30 cellular contexts compared by ENCODE assay signal in genomic region chr20:45325367-45325766, GRCh38. TPM values are rescaled to one million over a fixed set of nuclear protein-coding genes. Genes with fewer than 3 reads are reported as not detected.
A peak's percentile ranks its signal among the peaks of the same experiment; 100 is the strongest.
DNase-seq lines count a peak whose midpoint lies in the region; ATAC-seq and TF ChIP-seq lines count a peak whose summit lies in the region.
"Had no signal": no experiment of that assay in that cellular context is flagged by ENCODE, and none has a peak within 500 bp of the region (broad histone marks: within the 10 kb centered on the region; RNA-seq: fewer than 3 reads in every experiment).

No MANE protein-coding gene starts in this region.

- TF ChIP-seq CTCF in AG04450 (IDR thresholded peaks at IDR 0.05; ENCODE audit: low read depth, low read length) (no peak), HFFc6 (IDR thresholded peaks at IDR 0.05) (no peak), glutamatergic neuron (IDR thresholded peaks at IDR 0.05; ENCODE audit: partially characterized antibody, unreplicated experiment) (no peak), osteoblast (IDR thresholded peaks at IDR 0.05; ENCODE audit: extremely low read depth, low read depth, low read length) (no peak), prostate gland (IDR thresholded peaks at IDR 0.05) (no peak)

- no peak overlapping the region for H2AFZ ChIP-seq in osteoblast (ENCODE audit: low read length)

- no peak overlapping the region for H3K4me3 ChIP-seq in AG04450 (ENCODE audit: low read depth, low read length)
- no peak overlapping the region for H3K4me3 ChIP-seq in osteoblast (ENCODE audit: insufficient read depth, low read length)
- no peak overlapping the region for H3K4me3 ChIP-seq in MG63
- no peak overlapping the region for H3K4me3 ChIP-seq in prostate gland
- H3K4me3 ChIP-seq: breast epithelium, colonic mucosa, heart left ventricle, lung, thoracic aorta had no signal

- CTCF ChIA-PET in AG04450 (lab: Charles Lee) = interaction anchor here (0.8 to 3.0 kb wide), 7 partner anchors 10 to 446 kb away, joined by 3 to 28 read pairs (median 4); no protein-coding TSS in a partner anchor
- CTCF ChIA-PET in HEK293T (lab: Yijun Ruan, JAX) = no interaction called here

- no peak for ATAC-seq in activated naive CD8-positive, alpha-beta T cell treated with anti-CD3 and anti-CD28 coated beads, Interleukin-2, amount 50 U/mL, for 24 hours
- ATAC-seq: Panc1; stimulated activated naive CD8-positive, alpha-beta T cell treated with anti-CD3 and anti-CD28 coated beads, Interleukin-15, Interleukin-2, amounts not matched to agents 100 U/mL and 50 U/mL, for 24 hours had no signal

- POLR2A ChIA-PET in AG04450 (lab: Yijun Ruan, JAX) (no interaction called here), HEK293T (lab: Yijun Ruan, JAX) (no interaction called here)

- H3K36me3 Mint-ChIP-seq in HFFc6 (ENCODE audit: low read depth) (peaks cover 7% of the 10 kb centered on the region), glutamatergic neuron (ENCODE audit: unreplicated experiment) (no peaks in the 10 kb centered on the region)
- peaks cover 26% of the 10 kb centered on the region for H3K36me3 Mint-ChIP-seq in activated naive CD8-positive, alpha-beta T cell treated with anti-CD3 and anti-CD28 coated beads, Interleukin-2, amount 50 U/mL, for 24 hours (ENCODE audit: low read depth)
- H3K36me3 Mint-ChIP-seq: activated naive CD4-positive, alpha-beta T cell treated with anti-CD3 and anti-CD28 coated beads, Interleukin-2, amount 10 ng/mL, durations not matched to agents 7 days and 5 days had no signal

- H3K9me3 Mint-ChIP-seq in HFFc6 = no peaks in the 10 kb centered on the region
- peaks cover 1% of the 10 kb centered on the region for H3K9me3 Mint-ChIP-seq in glutamatergic neuron (ENCODE audit: unreplicated experiment)
- H3K9me3 Mint-ChIP-seq in activated naive CD8-positive, alpha-beta T cell treated with anti-CD3 and anti-CD28 coated beads, Interleukin-2, amount 50 U/mL, for 24 hours = no peaks in the 10 kb centered on the region
- H3K9me3 Mint-ChIP-seq: activated naive CD4-positive, alpha-beta T cell treated with anti-CD3 and anti-CD28 coated beads, Interleukin-2, amount 10 ng/mL, durations not matched to agents 7 days and 5 days had no signal

- no peaks in the 10 kb centered on the region for H3K4me1 ChIP-seq in osteoblast (ENCODE audit: insufficient read depth, low read length)
- H3K4me1 ChIP-seq in prostate gland (replicated peaks) = no peaks in the 10 kb centered on the region
- H3K4me1 ChIP-seq: breast epithelium had no signal

- WGBS in prostate gland = 54% methylated on average over 6 of the region's 6 CpGs

- DNase-seq in AG04450 (ENCODE audit: low read depth, low spot score) = no peak
- DNase-seq in HFFc6 = no peak
- peak; percentile 56 for DNase-seq in glutamatergic neuron
- DNase-seq in osteoblast (ENCODE audit: insufficient read length, low spot score, missing footprints) = peak; percentile 25
- no peak for DNase-seq in activated naive CD8-positive, alpha-beta T cell treated with anti-CD3 and anti-CD28 coated beads, Interleukin-2, amount 50 U/mL, for 24 hours
- no peak for DNase-seq in MG63
- no peak for DNase-seq in HEK293T (ENCODE audit: extremely low spot score)
- DNase-seq in prostate gland (ENCODE audit: low spot score) = no peak
- DNase-seq: activated CD4-positive, alpha-beta T cell treated with anti-CD3 and anti-CD28 coated beads, Interleukin-2, amount 50 U/mL, for 4 hours; activated naive CD4-positive, alpha-beta T cell treated with anti-CD3 and anti-CD28 coated beads, Interleukin-2, amount 10 ng/mL, durations not matched to agents 7 days and 5 days; BE2C; colonic mucosa; effector CD8-positive, alpha-beta T cell; erythroblast; heart left ventricle; NCI-H146; NCI-H2107; NCI-H524 treated with DMSO at 0.1 percent for 48 hours; stimulated activated naive CD8-positive, alpha-beta T cell treated with anti-CD3 and anti-CD28 coated beads, Interleukin-15, Interleukin-2, amounts not matched to agents 100 U/mL and 50 U/mL, for 24 hours; SW 1271; T1000 had no signal

- intact Hi-C loops in prostate gland (cut with DNase I) = no loop called here

- no peaks in the 10 kb centered on the region for H3K9me3 ChIP-seq in AG04450 (ENCODE audit: control insufficient read depth, insufficient read depth, low read length)
- no peaks in the 10 kb centered on the region for H3K9me3 ChIP-seq in osteoblast (ENCODE audit: low read depth, low read length)
- H3K9me3 ChIP-seq in MG63 = no peaks in the 10 kb centered on the region
- H3K9me3 ChIP-seq in prostate gland = no peaks in the 10 kb centered on the region
- H3K9me3 ChIP-seq: BE2C, breast epithelium, colonic mucosa, heart left ventricle, neutrophil, thoracic aorta had no signal

- H3K27ac Mint-ChIP-seq in HFFc6 (peak overlapping the region; percentile 29; the same call in 1 of the 2 replicates), glutamatergic neuron (ENCODE audit: unreplicated experiment) (peak overlapping the region; percentile 55)
- no peak overlapping the region for H3K27ac Mint-ChIP-seq in activated naive CD8-positive, alpha-beta T cell treated with anti-CD3 and anti-CD28 coated beads, Interleukin-2, amount 50 U/mL, for 24 hours
- H3K27ac Mint-ChIP-seq: activated naive CD4-positive, alpha-beta T cell treated with anti-CD3 and anti-CD28 coated beads, Interleukin-2, amount 10 ng/mL, durations not matched to agents 7 days and 5 days had no signal

- H3K79me2 ChIP-seq in osteoblast (ENCODE audit: insufficient read depth, low read length) = peaks cover 23% of the 10 kb centered on the region

- H3K36me3 ChIP-seq in osteoblast (ENCODE audit: insufficient read depth, low read length) (peaks cover 57% of the 10 kb centered on the region), MG63 (peaks cover 57% of the 10 kb centered on the region), prostate gland (peaks cover 0 to 6% of the 10 kb centered on the region in 2 donors)
- H3K36me3 ChIP-seq: BE2C, breast epithelium, neutrophil had no signal

- TF ChIP-seq POLR2A in prostate gland (IDR thresholded peaks at IDR 0.05) = no peak

- H3K27ac ChIP-seq in AG04450 (ENCODE audit: low read depth, low read length) = peak overlapping the region; percentile 11
- no peak overlapping the region for H3K27ac ChIP-seq in osteoblast (ENCODE audit: low read depth, low read length)
- H3K27ac ChIP-seq in prostate gland = no peak overlapping the region
- H3K27ac ChIP-seq: colonic mucosa, HL-60, neutrophil, thoracic aorta had no signal

- H3K4me3 Mint-ChIP-seq in HFFc6 (no peak overlapping the region), glutamatergic neuron (ENCODE audit: unreplicated experiment) (peak overlapping the region; percentile 11)
- H3K4me3 Mint-ChIP-seq in activated naive CD8-positive, alpha-beta T cell treated with anti-CD3 and anti-CD28 coated beads, Interleukin-2, amount 50 U/mL, for 24 hours = no peak overlapping the region
- H3K4me3 Mint-ChIP-seq: activated naive CD4-positive, alpha-beta T cell treated with anti-CD3 and anti-CD28 coated beads, Interleukin-2, amount 10 ng/mL, durations not matched to agents 7 days and 5 days had no signal

- no peaks in the 10 kb centered on the region for H3K27me3 ChIP-seq in AG04450 (ENCODE audit: control insufficient read depth, insufficient read depth, low read length)
- no peaks in the 10 kb centered on the region for H3K27me3 ChIP-seq in osteoblast (ENCODE audit: insufficient read depth, low read length)
- no peaks in the 10 kb centered on the region for H3K27me3 ChIP-seq in MG63
- H3K27me3 ChIP-seq in prostate gland (replicated peaks; ENCODE audit: insufficient read depth) = no peaks in the 10 kb centered on the region
- H3K27me3 ChIP-seq: BE2C, breast epithelium, colonic mucosa, heart left ventricle, neutrophil had no signal

- no peaks in the 10 kb centered on the region; the same call in 1 of the 2 replicates for H3K4me1 Mint-ChIP-seq in HFFc6 (ENCODE audit: low read depth)
- H3K4me1 Mint-ChIP-seq in glutamatergic neuron (ENCODE audit: low read depth, unreplicated experiment) = peaks cover 12% of the 10 kb centered on the region
- peaks cover 21% of the 10 kb centered on the region for H3K4me1 Mint-ChIP-seq in activated naive CD8-positive, alpha-beta T cell treated with anti-CD3 and anti-CD28 coated beads, Interleukin-2, amount 50 U/mL, for 24 hours

- H3K27me3 Mint-ChIP-seq in HFFc6 (ENCODE audit: insufficient read depth) = peaks cover 4% of the 10 kb centered on the region
- H3K27me3 Mint-ChIP-seq in glutamatergic neuron (ENCODE audit: unreplicated experiment) = no peaks in the 10 kb centered on the region
- H3K27me3 Mint-ChIP-seq in activated naive CD8-positive, alpha-beta T cell treated with anti-CD3 and anti-CD28 coated beads, Interleukin-2, amount 50 U/mL, for 24 hours = no peaks in the 10 kb centered on the region
- H3K27me3 Mint-ChIP-seq: activated naive CD4-positive, alpha-beta T cell treated with anti-CD3 and anti-CD28 coated beads, Interleukin-2, amount 10 ng/mL, durations not matched to agents 7 days and 5 days had no signal

- H3K4me2 ChIP-seq in osteoblast (ENCODE audit: insufficient read depth, low read length) = no peak overlapping the region

- peaks cover 43% of the 10 kb centered on the region for H4K20me1 ChIP-seq in osteoblast (ENCODE audit: insufficient read depth, low read length)

RNA-seq across cellular contexts. Expression of gene MATN4, which starts 17.3 kb away (rescaled TPM):
- 0.04 TPM in 1 of 2 replicates, not detected in the other for polyA plus RNA-seq in AG04450 (2011; rRNA removed)
- not detected in 2 replicates for polyA minus RNA-seq in AG04450 (2011; rRNA and poly(A)+ RNA removed)
- total RNA-seq in HFFc6 (2021; fragmentation: NEBNext Ultra II Directional; extraction: Animal tissue kit (Norgen Biotek cat#: 25700)) = not detected
- total RNA-seq in glutamatergic neuron (ENCODE audit: unreplicated experiment) (not detected), osteoblast (under 0.01 TPM in 1 of 2 replicates, not detected in the other), prostate gland (under 1 TPM in 1 of 2 donors, not detected in 1; 0.34 TPM)
- not detected in 2 replicates for total RNA-seq in MG63 (2014; rRNA removed; shearing (Covaris generic); ENCODE audit: low replicate concordance)
- total RNA-seq: heart left ventricle, pulmonary artery endothelial cell had no signal
- polyA plus RNA-seq: heart left ventricle had no signal

RNA-seq across cellular contexts. Expression of gene RBPJL, which starts 18.7 kb away (rescaled TPM):
- not detected in 2 replicates for polyA plus RNA-seq in AG04450 (2011; rRNA removed)
- not detected in 2 replicates for polyA minus RNA-seq in AG04450 (2011; rRNA and poly(A)+ RNA removed)
- not detected for total RNA-seq in HFFc6 (2021; fragmentation: NEBNext Ultra II Directional; extraction: Animal tissue kit (Norgen Biotek cat#: 25700))
- total RNA-seq in glutamatergic neuron (ENCODE audit: unreplicated experiment) = not detected
- not detected in 2 replicates for total RNA-seq in osteoblast
- not detected in 2 replicates for total RNA-seq in MG63 (2014; rRNA removed; shearing (Covaris generic); ENCODE audit: low replicate concordance)
- not detected for total RNA-seq in prostate gland
- total RNA-seq: breast epithelium, heart left ventricle, LHCN-M2, pulmonary artery endothelial cell, skeletal muscle tissue, thoracic aorta had no signal
- polyA plus RNA-seq: heart left ventricle, lung had no signal

RNA-seq across cellular contexts. Expression of gene SDC4, which starts 22.9 kb away (rescaled TPM):
- 177 and 204 TPM in 2 replicates for polyA plus RNA-seq in AG04450 (2011; rRNA removed)
- 280 and 309 TPM in 2 replicates for polyA minus RNA-seq in AG04450 (2011; rRNA and poly(A)+ RNA removed)
- total RNA-seq in HFFc6 (2021; fragmentation: NEBNext Ultra II Directional; extraction: Animal tissue kit (Norgen Biotek cat#: 25700)) = 100 to 1,000 TPM; 122 to 146 (median 135) TPM
- total RNA-seq in glutamatergic neuron (ENCODE audit: unreplicated experiment) = 0.61 TPM
- total RNA-seq in osteoblast = 182 and 267 TPM in 2 replicates
- 204 and 214 TPM in 2 replicates for total RNA-seq in MG63 (2014; rRNA removed; shearing (Covaris generic); ENCODE audit: low replicate concordance)
- 100 to 1,000 TPM; 123 to 266 TPM for total RNA-seq in prostate gland

RNA-seq across cellular contexts. Expression of gene SYS1, which starts 37.6 kb away (rescaled TPM):
- 25.1 and 33.4 TPM in 2 replicates for polyA plus RNA-seq in AG04450 (2011; rRNA removed)
- 37.9 and 46.4 TPM in 2 replicates for polyA minus RNA-seq in AG04450 (2011; rRNA and poly(A)+ RNA removed)
- total RNA-seq in HFFc6 (2021; fragmentation: NEBNext Ultra II Directional; extraction: Animal tissue kit (Norgen Biotek cat#: 25700)) = 10 to 100 TPM; 22.9 to 34.1 (median 27.6) TPM
- 17.7 TPM for total RNA-seq in glutamatergic neuron (ENCODE audit: unreplicated experiment)
- 26.5 and 31.8 TPM in 2 replicates for total RNA-seq in osteoblast
- total RNA-seq in MG63 (2014; rRNA removed; shearing (Covaris generic); ENCODE audit: low replicate concordance) = 24.5 and 32.3 TPM in 2 replicates
- 10 to 100 TPM; 29.3 to 57.4 TPM for total RNA-seq in prostate gland

RNA-seq across cellular contexts. Expression of gene TP53TG5, which starts 52.8 kb away (rescaled TPM):
- not detected in 2 replicates for polyA plus RNA-seq in AG04450 (2011; rRNA removed)
- not detected in 2 replicates for polyA minus RNA-seq in AG04450 (2011; rRNA and poly(A)+ RNA removed)
- total RNA-seq in HFFc6 (2021; fragmentation: NEBNext Ultra II Directional; extraction: Animal tissue kit (Norgen Biotek cat#: 25700)) = not detected
- total RNA-seq in glutamatergic neuron (ENCODE audit: unreplicated experiment) (not detected), osteoblast (not detected in 2 replicates), prostate gland (under 1 TPM in 1 of 2 donors, not detected in 1; 0.51 TPM)
- total RNA-seq in MG63 (2014; rRNA removed; shearing (Covaris generic); ENCODE audit: low replicate concordance) = not detected in 2 replicates
- total RNA-seq: LHCN-M2, lung, pulmonary artery endothelial cell, skeletal muscle tissue, thoracic aorta had no signal

Comparison
In these comparisons a context has a peak if more than half of its experiments do, and no peak if none do; other contexts are left out.
1. DNase-seq: peak in glutamatergic neuron (single experiment) and osteoblast (single experiment); none in AG04450 (single experiment), HFFc6 (single experiment), activated naive CD8-positive, alpha-beta T cell treated with anti-CD3 and anti-CD28 coated beads, Interleukin-2, amount 50 U/mL, for 24 hours (single experiment), MG63 (single experiment), HEK293T (single experiment) and prostate gland (single experiment).
2. RNA of gene SDC4, which starts 22.9 kb away (total RNA-seq): 182 to 267 TPM in osteoblast, 123 to 266 TPM in prostate gland, 204 to 214 TPM in MG63 and 122 to 146 TPM in HFFc6; 0.61 TPM in glutamatergic neuron (single experiment); every median in the first group is over 10 times any median in the second.